Comparison of ENCODE assay signal across 1 cellular context in genomic region chr1:212231372-212231771, GRCh38.
TF ChIP-seq lines count a peak whose summit lies in the region.

No MANE protein-coding gene starts in this region.

TF ChIP-seq in IMR-90, 13 proteins besides CTCF, POLR2A, EP300 and RAD21 (continued from another document):
- TF ChIP-seq RCOR1 (IDR thresholded peaks at IDR 0.05; ENCODE audit: insufficient replicate concordance, low read length) = no peak
- TF ChIP-seq MAFK (IDR thresholded peaks at IDR 0.05; ENCODE audit: low read depth, low read length) = no peak
